8 cellular contexts compared by ENCODE assay signal in genomic region chr16:685967-686366, GRCh38. TPM values are rescaled to one million over a fixed set of nuclear protein-coding genes. Genes with fewer than 3 reads are reported as not detected.
DNase-seq lines count a peak whose midpoint lies in the region; ATAC-seq and TF ChIP-seq lines count a peak whose summit lies in the region.

No MANE protein-coding gene starts in this region.

- intact Hi-C loops in lower leg skin (cut with DNase I; ENCODE audit: low total_unique reads): no loop called here

- H3K4me3 ChIP-seq in GM12864 (ENCODE audit: low read depth, low read length) (no peak overlapping the region), lower leg skin (ENCODE audit: low read depth, poor library complexity, severe bottlenecking) (no peak overlapping the region)

- 48 to 70% methylated on average over 7 to 10 of the region's 10 CpGs for WGBS in lower leg skin, 2 donors

- peak; percentile 20 for ATAC-seq in SK-N-SH treated with all-trans-retinoic acid at 6 μM for 48 hours
- no peak for ATAC-seq in GM18909 (IDR thresholded peaks at IDR 0.05; ENCODE audit: poor library complexity, unreplicated experiment)
- no peak for ATAC-seq in GM21717 (IDR thresholded peaks at IDR 0.05; ENCODE audit: unreplicated experiment)
- ATAC-seq in HG03521 (IDR thresholded peaks at IDR 0.05; ENCODE audit: unreplicated experiment): no peak

- peak; percentile 20 for TF ChIP-seq CTCF in GM12864 (IDR thresholded peaks at IDR 0.05; ENCODE audit: low read depth, low read length, missing control alignments)
- TF ChIP-seq CTCF in lower leg skin (IDR thresholded peaks at IDR 0.05): no peak

- no peak for TF ChIP-seq POLR2A in lower leg skin (IDR thresholded peaks at IDR 0.05)

- DNase-seq in AG08395 (ENCODE audit: low spot score) (peak; percentile 26), GM12864 (ENCODE audit: low read depth) (no peak), glomerular visceral epithelial cell (ENCODE audit: extremely low spot score) (peak; percentile 42), lower leg skin (ENCODE audit: low spot score in 2 of 2) (no peak)

TF ChIP-seq in SK-N-SH treated with all-trans-retinoic acid at 6 μM for 48 hours, 23 proteins besides CTCF, POLR2A, EP300 and RAD21:
- TF ChIP-seq TCF4 (CRISPR knock-in tag; IDR thresholded peaks at IDR 0.05; ENCODE audit: borderline replicate concordance): no peak
- TF ChIP-seq ZNF70 (CRISPR knock-in tag; IDR thresholded peaks at IDR 0.05): no peak
- no peak for TF ChIP-seq ESRRG (CRISPR knock-in tag; IDR thresholded peaks at IDR 0.05)

RNA-seq across cellular contexts. Expression of gene JMJD8, which starts 1.8 kb away (rescaled TPM):
- total RNA-seq in lower leg skin: 10 to 100 TPM; 41.8 to 90.5 (median 82.3) TPM

RNA-seq across cellular contexts. Expression of gene WDR24, which starts 4.2 kb away (rescaled TPM):
- total RNA-seq in lower leg skin: 10 to 100 TPM; 13.8 to 21.8 (median 15.5) TPM

RNA-seq across cellular contexts. Expression of gene STUB1, which starts 5.8 kb away (rescaled TPM):
- 100 to 1,000 TPM; 195 to 272 (median 198) TPM for total RNA-seq in lower leg skin

RNA-seq across cellular contexts. Expression of gene RHBDL1, which starts 10.5 kb away (rescaled TPM):
- total RNA-seq in lower leg skin: 1 to 10 TPM; 1.4 to 5.3 (median 2.6) TPM

RNA-seq across cellular contexts. Expression of gene RHOT2, which starts 18.0 kb away (rescaled TPM):
- total RNA-seq in lower leg skin: 10 to 100 TPM; 36.1 to 86.7 (median 58.7) TPM

Comparison
In these comparisons a context has a peak if more than half of its experiments do, and no peak if none do; other contexts are left out.
1. DNase-seq: peak in AG08395 (single experiment) and glomerular visceral epithelial cell (single experiment); none in GM12864 (single experiment) and lower leg skin (0 of 2).